ENCODE assay signal across 19 cellular contexts in the genomic region with DNA sequence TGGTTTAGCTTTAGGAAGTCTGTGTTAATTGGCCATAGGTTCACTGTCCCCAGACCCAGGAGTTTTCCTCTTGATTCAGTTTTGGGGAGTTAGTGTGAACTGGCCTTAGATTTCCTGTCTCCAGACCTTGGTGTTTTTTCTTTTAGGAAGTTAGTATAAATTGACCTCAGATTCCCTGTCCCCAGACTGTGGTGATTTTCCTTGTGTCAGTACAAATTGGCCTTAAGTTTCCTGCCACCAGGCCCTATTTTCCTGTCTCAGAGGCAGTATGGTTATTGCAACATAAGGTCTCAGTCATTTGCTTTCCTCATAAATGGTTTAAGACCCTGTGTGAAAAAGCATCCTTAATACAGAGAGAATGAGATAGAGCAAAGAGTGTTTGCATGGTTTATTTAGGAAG.
DNase-seq lines count a peak whose midpoint lies in the region; ATAC-seq and TF ChIP-seq lines count a peak whose summit lies in the region.
"Had no signal": no experiment of that assay in that cellular context is flagged by ENCODE, and none has a peak within 500 bp of the region (broad histone marks: within the 10 kb centered on the region; RNA-seq: fewer than 3 reads in every experiment).

No MANE protein-coding gene starts in this region.

- H3K79me2 ChIP-seq in mesendoderm (ENCODE audit: control insufficient read depth, insufficient read depth, low read length): no peaks in the 10 kb centered on the region

- peaks cover 5% of the 10 kb centered on the region for H3K9me3 Mint-ChIP-seq in endodermal cell
- H3K9me3 Mint-ChIP-seq in stimulated activated naive B cell treated with anti-CD40 and anti-IgM and Interleukin-4, amounts not matched to agents 10 μg/mL and 1 μg/mL and 100 μg/mL, for 72 hours: peaks cover 0 to 10% of the 10 kb centered on the region in 2 donors

- peak overlapping the region; percentile 77 for H3K27ac Mint-ChIP-seq in endodermal cell
- H3K27ac Mint-ChIP-seq in stimulated activated naive B cell treated with anti-CD40 and anti-IgM and Interleukin-4, amounts not matched to agents 10 μg/mL and 1 μg/mL and 100 μg/mL, for 72 hours: no peak overlapping the region
- H3K27ac Mint-ChIP-seq: B cell; CD4-positive, alpha-beta T cell; CD8-positive, alpha-beta memory T cell had no signal

- intact Hi-C loops in IMR-90 (cut with micrococcal nuclease): no loop called here
- intact Hi-C loops in lower lobe of right lung (cut with DNase I): no loop called here

- H3K4me1 ChIP-seq in IMR-90 (ENCODE audit: control insufficient read depth, insufficient read depth, low read length): no peaks in the 10 kb centered on the region
- no peaks in the 10 kb centered on the region for H3K4me1 ChIP-seq in endodermal cell (ENCODE audit: control insufficient read depth, insufficient read depth, low read length)
- H3K4me1 ChIP-seq in mesendoderm (ENCODE audit: control insufficient read depth, low read depth, low read length): no peaks in the 10 kb centered on the region
- H3K4me1 ChIP-seq in lower lobe of right lung: no peaks in the 10 kb centered on the region

- DNase-seq in IMR-90: no peak
- DNase-seq in endodermal cell: no peak
- no peak for DNase-seq in mesendoderm
- DNase-seq in omental fat pad (ENCODE audit: low spot score): no peak
- DNase-seq in lower lobe of right lung: no peak
- no peak for DNase-seq in stimulated activated naive B cell treated with anti-CD40 and anti-IgM and Interleukin-4, amounts not matched to agents 10 μg/mL and 1 μg/mL and 100 μg/mL, for 72 hours
- DNase-seq: CD4-positive, alpha-beta T cell; CD8-positive, alpha-beta memory T cell; DMS 273 treated with DMSO at 0.1 percent for 48 hours; DMS79; EL; GDM1; GM23248; H7; HCEC 1CT had no signal

- H2AK5ac ChIP-seq in IMR-90 (ENCODE audit: low read depth, low read length) (no peak overlapping the region), mesendoderm (ENCODE audit: low read length) (no peak overlapping the region)

- H3K56ac ChIP-seq in IMR-90 (ENCODE audit: extremely low read depth, insufficient read depth, low read length) (no peak overlapping the region), mesendoderm (ENCODE audit: low read length) (no peak overlapping the region)

- H3K4me3 Mint-ChIP-seq in endodermal cell: peak overlapping the region; percentile 36
- no peak overlapping the region for H3K4me3 Mint-ChIP-seq in stimulated activated naive B cell treated with anti-CD40 and anti-IgM and Interleukin-4, amounts not matched to agents 10 μg/mL and 1 μg/mL and 100 μg/mL, for 72 hours
- H3K4me3 Mint-ChIP-seq: B cell; CD14-positive monocyte; CD4-positive, alpha-beta T cell; CD8-positive, alpha-beta memory T cell had no signal

- H3K4me3 ChIP-seq in IMR-90 (ENCODE audit: insufficient read depth, low read depth, low read length) (no peak overlapping the region), endodermal cell (ENCODE audit: low read length) (peak overlapping the region; percentile 74), mesendoderm (ENCODE audit: low read length) (no peak overlapping the region), lower lobe of right lung (no peak overlapping the region)
- H3K4me3 ChIP-seq: BLaER1, GM12878, GM23248 had no signal

- CTCF ChIA-PET in IMR-90 (lab: Yijun Ruan, JAX): no interaction called here

- H4K8ac ChIP-seq in IMR-90 (ENCODE audit: low read depth in 2 of 2, low read length in 2 of 2): no peak overlapping the region
- H4K8ac ChIP-seq in mesendoderm (ENCODE audit: low read depth, low read length): no peak overlapping the region

- no peak overlapping the region for H3K9ac ChIP-seq in IMR-90 (ENCODE audit: low read depth, low read length)
- no peak overlapping the region for H3K9ac ChIP-seq in endodermal cell (ENCODE audit: extremely low read depth, low read length, poor library complexity, severe bottlenecking)
- no peak overlapping the region for H3K9ac ChIP-seq in mesendoderm (ENCODE audit: low read length)
- H3K9ac ChIP-seq: BLaER1, GM23248 had no signal

- H4K91ac ChIP-seq in IMR-90 (ENCODE audit: insufficient read depth, low read depth, low read length): no peak overlapping the region

- H3K14ac ChIP-seq in IMR-90 (replicated peaks; ENCODE audit: low read depth, low read length): no peak overlapping the region

- in situ Hi-C loops in IMR-90 (cut with MboI; ENCODE audit: low sequenced_read_pairs): no loop called here

- H3K18ac ChIP-seq in IMR-90 (ENCODE audit: low read depth, low read length) (no peak overlapping the region), mesendoderm (ENCODE audit: low read length) (no peak overlapping the region)

- peaks cover 34% of the 10 kb centered on the region for H3K4me1 Mint-ChIP-seq in endodermal cell
- peaks cover 0 to 1% of the 10 kb centered on the region in 2 donors for H3K4me1 Mint-ChIP-seq in stimulated activated naive B cell treated with anti-CD40 and anti-IgM and Interleukin-4, amounts not matched to agents 10 μg/mL and 1 μg/mL and 100 μg/mL, for 72 hours
- H3K4me1 Mint-ChIP-seq: CD14-positive monocyte; CD8-positive, alpha-beta memory T cell had no signal

- H3K27me3 ChIP-seq in IMR-90 (ENCODE audit: control insufficient read depth, insufficient read depth, low read length) (no peaks in the 10 kb centered on the region), endodermal cell (ENCODE audit: control insufficient read depth, insufficient read depth, low read length, poor library complexity, severe bottlenecking) (no peaks in the 10 kb centered on the region), mesendoderm (ENCODE audit: insufficient read depth, low read length, poor library complexity) (no peaks in the 10 kb centered on the region), lower lobe of right lung (ENCODE audit: low read depth) (no peaks in the 10 kb centered on the region)
- H3K27me3 ChIP-seq: BLaER1 had no signal

- H2BK5ac ChIP-seq in IMR-90 (ENCODE audit: low read depth, low read length, poor library complexity, severe bottlenecking): no peak overlapping the region
- H2BK5ac ChIP-seq in mesendoderm (ENCODE audit: low read length): peak overlapping the region; percentile 50

- H3K27ac ChIP-seq in IMR-90 (ENCODE audit: insufficient read depth, low read length) (no peak overlapping the region), endodermal cell (ENCODE audit: low read depth, low read length) (no peak overlapping the region), mesendoderm (ENCODE audit: low read depth, low read length) (peak overlapping the region; percentile 28), lower lobe of right lung (no peak overlapping the region)
- H3K27ac ChIP-seq: BLaER1, GM23248 had no signal

- no peak for ATAC-seq in IMR-90 (ENCODE audit: low read depth)
- no peak for ATAC-seq in omental fat pad (ENCODE audit: low FRiP score)
- ATAC-seq in lower lobe of right lung: no peak
- ATAC-seq in stimulated activated naive B cell treated with anti-CD40 and anti-IgM and Interleukin-4, amounts not matched to agents 10 μg/mL and 1 μg/mL and 100 μg/mL, for 72 hours (replicated peaks): no peak
- ATAC-seq: GM12878 had no signal

- no peak for TF ChIP-seq CTCF in IMR-90 (conservative IDR thresholded peaks at IDR 0.05; ENCODE audit: low read depth, low read length)
- no peak for TF ChIP-seq CTCF in endodermal cell (conservative IDR thresholded peaks at IDR 0.05)
- TF ChIP-seq CTCF in omental fat pad (IDR thresholded peaks at IDR 0.05): no peak
- no peak for TF ChIP-seq CTCF in lower lobe of right lung (IDR thresholded peaks at IDR 0.05)

- no peaks in the 10 kb centered on the region for H4K20me1 ChIP-seq in IMR-90 (ENCODE audit: insufficient read depth, low read length)
- H4K20me1 ChIP-seq: BLaER1 had no signal

- no peak for TF ChIP-seq POLR2A in IMR-90 (IDR thresholded peaks at IDR 0.05; ENCODE audit: low read depth, low read length)

- no peak overlapping the region for H2BK20ac ChIP-seq in IMR-90 (ENCODE audit: low read depth, low read length)

- no peaks in the 10 kb centered on the region for H3K36me3 ChIP-seq in IMR-90 (ENCODE audit: control insufficient read depth, insufficient read depth, low read length)
- peaks cover 4% of the 10 kb centered on the region for H3K36me3 ChIP-seq in endodermal cell (ENCODE audit: control insufficient read depth, insufficient read depth, low read length)
- H3K36me3 ChIP-seq in mesendoderm (ENCODE audit: control insufficient read depth, insufficient read depth, low read length): no peaks in the 10 kb centered on the region
- H3K36me3 ChIP-seq in lower lobe of right lung: no peaks in the 10 kb centered on the region
- H3K36me3 ChIP-seq: BLaER1 had no signal

- no TSS peak for BruUV-seq in IMR-90 (replicated peaks; lab: Mats Ljungman, UMichigan)

- no peak for TF ChIP-seq RAD21 in IMR-90 (IDR thresholded peaks at IDR 0.05; ENCODE audit: low read length)

- H3K4ac ChIP-seq in IMR-90 (ENCODE audit: low read depth, low read length) (no peak overlapping the region), mesendoderm (ENCODE audit: low read depth, low read length) (no peak overlapping the region)

- H3K4me2 ChIP-seq in IMR-90 (ENCODE audit: low read depth, low read length) (no peak overlapping the region), mesendoderm (ENCODE audit: low read length) (no peak overlapping the region)
- H3K4me2 ChIP-seq: BLaER1 had no signal

- H4K5ac ChIP-seq in IMR-90 (ENCODE audit: low read depth, low read length) (no peak overlapping the region), mesendoderm (ENCODE audit: low read length) (no peak overlapping the region)

- H3K9me3 ChIP-seq in IMR-90 (ENCODE audit: control insufficient read depth, insufficient read depth, low read length) (peaks cover 14% of the 10 kb centered on the region), endodermal cell (ENCODE audit: control insufficient read depth, low read length) (no peaks in the 10 kb centered on the region), lower lobe of right lung (no peaks in the 10 kb centered on the region)
- H3K9me3 ChIP-seq: BLaER1 had no signal

- POLR2A ChIA-PET in IMR-90 (lab: Charles Lee; ENCODE audit: unreplicated experiment): no interaction called here

- H2AFZ ChIP-seq in IMR-90 (replicated peaks; ENCODE audit: low read length, poor library complexity): no peak overlapping the region
- H2AFZ ChIP-seq: GM23248 had no signal

- dilution Hi-C loops in IMR-90 (cut with HindIII; ENCODE audit: low sequenced_read_pairs, unreplicated experiment): no loop called here

- H3K79me1 ChIP-seq in IMR-90 (ENCODE audit: low read depth in 1 of 2, low read length in 2 of 2) (no peaks in the 10 kb centered on the region), mesendoderm (ENCODE audit: low read length) (no peaks in the 10 kb centered on the region)

- H3K36me3 Mint-ChIP-seq in endodermal cell (ENCODE audit: low read depth): peaks cover 9% of the 10 kb centered on the region
- no peaks in the 10 kb centered on the region for H3K36me3 Mint-ChIP-seq in stimulated activated naive B cell treated with anti-CD40 and anti-IgM and Interleukin-4, amounts not matched to agents 10 μg/mL and 1 μg/mL and 100 μg/mL, for 72 hours
- H3K36me3 Mint-ChIP-seq: CD14-positive monocyte; CD8-positive, alpha-beta memory T cell had no signal

- no peak overlapping the region for H2AK9ac ChIP-seq in IMR-90 (replicated peaks; ENCODE audit: low read depth, low read length, poor library complexity)

- no peak overlapping the region for H2BK15ac ChIP-seq in IMR-90 (ENCODE audit: low read depth, low read length)
- H2BK15ac ChIP-seq in mesendoderm (replicated peaks; ENCODE audit: low read depth): no peak overlapping the region

- no peaks in the 10 kb centered on the region for H3K27me3 Mint-ChIP-seq in endodermal cell (ENCODE audit: insufficient read depth)
- peaks cover 0 to 10% of the 10 kb centered on the region in 2 donors for H3K27me3 Mint-ChIP-seq in stimulated activated naive B cell treated with anti-CD40 and anti-IgM and Interleukin-4, amounts not matched to agents 10 μg/mL and 1 μg/mL and 100 μg/mL, for 72 hours
- H3K27me3 Mint-ChIP-seq: CD4-positive, alpha-beta T cell; CD8-positive, alpha-beta memory T cell had no signal

- no peak overlapping the region for H2BK120ac ChIP-seq in IMR-90 (ENCODE audit: low read depth, low read length)
- no peak overlapping the region for H2BK120ac ChIP-seq in mesendoderm (ENCODE audit: low read depth, low read length)

- H3K23ac ChIP-seq in IMR-90 (ENCODE audit: low read depth, low read length) (no peak overlapping the region), mesendoderm (ENCODE audit: low read length) (no peak overlapping the region)

- H3K9me1 ChIP-seq in IMR-90 (ENCODE audit: insufficient read depth, low read length): no peaks in the 10 kb centered on the region
